Comparison of ENCODE assay signal across 23 cellular contexts in the genomic region with DNA sequence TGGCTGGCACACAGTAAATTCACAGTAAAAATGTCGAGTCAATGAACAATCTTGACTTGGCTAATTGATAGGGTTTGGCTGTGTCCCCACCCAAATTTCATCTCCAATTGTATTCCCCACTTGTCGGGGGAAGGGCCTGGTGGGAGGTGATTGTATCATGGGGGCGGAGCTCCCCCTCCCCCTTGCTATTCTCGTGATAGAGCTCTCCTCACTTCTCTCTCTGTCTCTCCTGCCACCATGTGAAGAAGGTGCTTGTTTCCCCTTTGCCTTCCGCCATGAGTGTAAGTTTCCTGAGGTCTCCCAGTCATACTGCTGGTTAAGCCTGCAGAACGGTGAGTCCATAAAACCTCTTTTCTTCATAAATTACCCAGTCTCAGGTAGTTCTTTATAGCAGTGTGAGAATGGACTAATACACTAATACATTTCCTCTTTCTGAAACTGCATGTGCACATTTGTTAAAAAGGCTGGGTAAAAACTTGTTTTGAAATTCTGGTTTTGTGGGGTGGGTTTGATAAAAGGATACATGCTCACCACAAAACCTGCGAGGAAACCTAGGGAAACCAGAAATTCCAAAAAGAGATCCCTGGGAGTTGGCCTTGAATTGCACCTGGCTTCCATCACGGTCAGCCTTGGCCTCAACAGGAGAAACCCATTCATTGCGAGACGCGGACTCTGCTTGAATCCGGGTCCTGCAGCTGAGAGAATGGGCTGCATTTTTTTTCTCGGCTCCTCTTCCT. TPM values are rescaled to one million over a fixed set of nuclear protein-coding genes. Genes with fewer than 3 reads are reported as not detected.
DNase-seq lines count a peak whose midpoint lies in the region; ATAC-seq and TF ChIP-seq lines count a peak whose summit lies in the region.
"Had no signal": no experiment of that assay in that cellular context is flagged by ENCODE, and none has a peak within 500 bp of the region (broad histone marks: within the 10 kb centered on the region; RNA-seq: fewer than 3 reads in every experiment).

No MANE protein-coding gene starts in this region.

- H3K27me3 Mint-ChIP-seq in T-helper 17 cell (peaks cover 49% of the 10 kb centered on the region), type B pancreatic cell (peaks cover 21% of the 10 kb centered on the region)

- H3K9me3 ChIP-seq in heart left ventricle (no peaks in the 10 kb centered on the region), T-helper 17 cell (ENCODE audit: control insufficient read depth, low read length, poor library complexity, severe bottlenecking) (no peaks in the 10 kb centered on the region), ovary (no peaks in the 10 kb centered on the region)
- no peaks in the 10 kb centered on the region for H3K9me3 ChIP-seq in effector memory CD4-positive, alpha-beta T cell (ENCODE audit: control insufficient read depth, low read length)
- H3K9me3 ChIP-seq: SJCRH30 had no signal

- peak overlapping the region in 7 of 12 donors; percentile 7 to 37 (median 27) for H3K4me3 ChIP-seq in heart left ventricle
- no peak overlapping the region for H3K4me3 ChIP-seq in ovary
- H3K4me3 ChIP-seq in effector memory CD4-positive, alpha-beta T cell (ENCODE audit: insufficient read depth, low read depth, low read length, poor library complexity, severe bottlenecking) = no peak overlapping the region
- H3K4me3 ChIP-seq: SJCRH30, tibial nerve had no signal

- peak in 2 of 4 donors; percentile 10 to 19 for ATAC-seq in heart left ventricle
- ATAC-seq in left cardiac atrium = no peak
- no peak for ATAC-seq in T-helper 17 cell
- no peak for ATAC-seq in GM21360 (IDR thresholded peaks at IDR 0.05; ENCODE audit: unreplicated experiment)
- ATAC-seq: activated T-cell treated with anti-CD3 and anti-CD28 coated beads, Interleukin-2, amount 50 U/mL, for 72 hours had no signal

- H3K9me3 Mint-ChIP-seq in type B pancreatic cell = peaks cover 6% of the 10 kb centered on the region
- H3K9me3 Mint-ChIP-seq: activated B cell treated with CpG ODN at 0.5 μM for 24 hours; activated naive CD8-positive, alpha-beta T cell treated with anti-CD3 and anti-CD28 coated beads for 36 hours; activated T-cell treated with anti-CD3 and anti-CD28 coated beads, Interleukin-2, amount 50 U/mL, for 72 hours; CD14-positive monocyte; dendritic cell treated with granulocyte-macrophage colony-stimulating factor and Interleukin-4, amounts not matched to agents 40 ng/mL and 50 ng/mL, for 4 days; immature natural killer cell; neural crest cell; T-helper 2 cell treated with Interferon-gamma antibody and Interleukin-4, amounts not matched to agents 5 μg/mL and 100 μg/mL, for 36 hours had no signal

- H3K4me1 Mint-ChIP-seq in T-helper 17 cell (peaks cover 7% of the 10 kb centered on the region), type B pancreatic cell (ENCODE audit: unreplicated experiment) (peaks cover 8% of the 10 kb centered on the region)

- TF ChIP-seq EP300 in ovary (IDR thresholded peaks at IDR 0.05) = no peak

- H3K36me3 ChIP-seq in heart left ventricle (no peaks in the 10 kb centered on the region), ovary (no peaks in the 10 kb centered on the region)
- no peaks in the 10 kb centered on the region for H3K36me3 ChIP-seq in effector memory CD4-positive, alpha-beta T cell (ENCODE audit: control insufficient read depth, insufficient read depth, low read length)
- H3K36me3 ChIP-seq: brain microvascular endothelial cell, SJCRH30, tibial nerve had no signal

- intact Hi-C loops in heart left ventricle (cut with DNase I) (loop anchor here (2.0 to 10.0 kb wide), 8 partner anchors 56 to 376 kb away; no protein-coding TSS in a partner anchor), left cardiac atrium (cut with DNase I) (loop anchor here (2.0 to 10.0 kb wide), 3 partner anchors 362 to 376 kb away; no protein-coding TSS in a partner anchor), ovary (cut with DNase I) (no loop called here)

- H3K27ac ChIP-seq in heart left ventricle = peak overlapping the region in 6 of 12 donors; percentile 19 to 71 (median 46)
- no peak overlapping the region for H3K27ac ChIP-seq in ovary
- no peak overlapping the region for H3K27ac ChIP-seq in effector memory CD4-positive, alpha-beta T cell (ENCODE audit: insufficient read depth, low read length, poor library complexity, severe bottlenecking)
- H3K27ac ChIP-seq: brain microvascular endothelial cell, foreskin keratinocyte, HL-60, SJCRH30, tibial nerve had no signal

- TF ChIP-seq POLR2A in heart left ventricle (IDR thresholded peaks at IDR 0.05) (no peak), ovary (IDR thresholded peaks at IDR 0.05) (no peak)

- DNase-seq in heart left ventricle (no peak), left cardiac atrium (no peak), T-helper 17 cell (no peak), islet precursor cell (peak; percentile 63), type B pancreatic cell (ENCODE audit: extremely low spot score, unreplicated experiment) (no peak), ovary (no peak)
- no peak for DNase-seq in effector memory CD4-positive, alpha-beta T cell
- DNase-seq: NCI-H1048 had no signal

- no peak for TF ChIP-seq CTCF in heart left ventricle (IDR thresholded peaks at IDR 0.05)
- TF ChIP-seq CTCF in type B pancreatic cell (conservative IDR thresholded peaks at IDR 0.05) = no peak
- TF ChIP-seq CTCF in ovary (IDR thresholded peaks at IDR 0.05) = no peak

- H3K36me3 Mint-ChIP-seq in T-helper 17 cell (ENCODE audit: low read depth) = no peaks in the 10 kb centered on the region
- no peaks in the 10 kb centered on the region for H3K36me3 Mint-ChIP-seq in type B pancreatic cell
- H3K36me3 Mint-ChIP-seq: activated naive CD8-positive, alpha-beta T cell treated with anti-CD3 and anti-CD28 coated beads for 36 hours; CD14-positive monocyte had no signal

- H3K27me3 ChIP-seq in heart left ventricle (peaks cover 0 to 15% (median 4%) of the 10 kb centered on the region in 9 donors), ovary (no peaks in the 10 kb centered on the region)
- no peaks in the 10 kb centered on the region for H3K27me3 ChIP-seq in effector memory CD4-positive, alpha-beta T cell (replicated peaks; ENCODE audit: control insufficient read depth, insufficient read depth, low read length, poor library complexity, severe bottlenecking)
- H3K27me3 ChIP-seq: brain microvascular endothelial cell, foreskin keratinocyte, SJCRH30 had no signal

- H3K4me3 Mint-ChIP-seq in T-helper 17 cell = peak overlapping the region; percentile 28
- no peak overlapping the region for H3K4me3 Mint-ChIP-seq in type B pancreatic cell
- H3K4me3 Mint-ChIP-seq: activated B cell treated with CpG ODN at 0.5 μM for 24 hours; activated naive CD8-positive, alpha-beta T cell treated with anti-CD3 and anti-CD28 coated beads for 36 hours; dendritic cell treated with granulocyte-macrophage colony-stimulating factor and Interleukin-4, amounts not matched to agents 40 ng/mL and 50 ng/mL, for 4 days; immature natural killer cell; neural crest cell; T-helper 2 cell treated with Interferon-gamma antibody and Interleukin-4, amounts not matched to agents 5 μg/mL and 100 μg/mL, for 36 hours had no signal

- H3K4me1 ChIP-seq in heart left ventricle (peaks cover 0 to 20% (median 7%) of the 10 kb centered on the region in 12 donors), ovary (ENCODE audit: insufficient read depth) (no peaks in the 10 kb centered on the region)
- H3K4me1 ChIP-seq in effector memory CD4-positive, alpha-beta T cell (ENCODE audit: control insufficient read depth, insufficient read depth, low read length, poor library complexity, severe bottlenecking) = no peaks in the 10 kb centered on the region
- H3K4me1 ChIP-seq: SJCRH30 had no signal

- H3K27ac Mint-ChIP-seq in T-helper 17 cell (no peak overlapping the region), type B pancreatic cell (peak overlapping the region; percentile 34)
- H3K27ac Mint-ChIP-seq: activated B cell treated with CpG ODN at 0.5 μM for 24 hours; activated naive CD8-positive, alpha-beta T cell treated with anti-CD3 and anti-CD28 coated beads for 36 hours; activated T-cell treated with anti-CD3 and anti-CD28 coated beads, Interleukin-2, amount 50 U/mL, for 72 hours; CD14-positive monocyte; dendritic cell treated with granulocyte-macrophage colony-stimulating factor and Interleukin-4, amounts not matched to agents 40 ng/mL and 50 ng/mL, for 4 days; immature natural killer cell; T-helper 2 cell treated with Interferon-gamma antibody and Interleukin-4, amounts not matched to agents 5 μg/mL and 100 μg/mL, for 36 hours had no signal

- WGBS in heart left ventricle, 4 donors = 30 to 38% (median 35%) methylated on average over 13 of the region's 13 CpGs
- WGBS in ovary, 3 donors = 20 to 23% (median 23%) methylated on average over 13 of the region's 13 CpGs

RNA-seq across cellular contexts. Expression of gene MYL2, which starts 16.2 kb away (rescaled TPM):
- total RNA-seq in heart left ventricle (over 10,000 TPM in 8 of 9 donors, 1,000 to 10,000 TPM in 1; 9,599 to 55,783 (median 27,750) TPM), left cardiac atrium (10 to 100 TPM; 31.0 to 92.7 TPM), T-helper 17 cell (not detected), type B pancreatic cell (ENCODE audit: low replicate concordance) (not detected in 2 replicates), ovary (1 to 10 TPM in 3 of 7 donors, not detected in 4; 1.5 to 2.9 (median 1.7) TPM)
- polyA plus RNA-seq in heart left ventricle (over 10,000 TPM; 13,945 to 25,284 TPM), ovary (1 to 10 TPM in 1 of 2 donors, not detected in 1; 1.4 TPM)
- total RNA-seq: activated B cell treated with CpG ODN at 0.5 μM for 24 hours; activated naive CD8-positive, alpha-beta T cell treated with anti-CD3 and anti-CD28 coated beads for 36 hours; activated T-cell treated with anti-CD3 and anti-CD28 coated beads, Interleukin-2, amount 50 U/mL, for 72 hours; foreskin keratinocyte; NCI-H460; neural crest cell; tibial nerve had no signal
- polyA plus RNA-seq: CD14-positive monocyte, immature natural killer cell had no signal

Comparison
In these comparisons a context has a peak if more than half of its experiments do, and no peak if none do; other contexts are left out.
1. RNA of gene MYL2, which starts 16.2 kb away (total RNA-seq): 9,599 to 55,783 TPM in heart left ventricle; 31.0 to 92.7 TPM in left cardiac atrium, not detected in T-helper 17 cell, not detected in type B pancreatic cell and 1.5 to 2.9 TPM in ovary; every median in the first group is over 100 times any median in the second.
2. H3K4me3 ChIP-seq: peak in heart left ventricle (7 of 12); none in ovary (single experiment) and effector memory CD4-positive, alpha-beta T cell (single experiment).
3. intact Hi-C loops: an anchor here in heart left ventricle (2.0 to 10.0 kb wide) and left cardiac atrium (2.0 to 10.0 kb wide); none called in ovary.